In genomic region chr20:46406986-46407670, GRCh38 we compare ENCODE assay signal across 1 cellular context.
TF ChIP-seq lines count a peak whose summit lies in the region.

No MANE protein-coding gene starts in this region.

TF ChIP-seq in HepG2, 621 proteins besides CTCF, POLR2A, EP300 and RAD21 (continued from another document and continues in another):
- peak; percentile 92 for TF ChIP-seq ZNF318 (CRISPR knock-in tag; IDR thresholded peaks at IDR 0.05)
- TF ChIP-seq SMYD3 (CRISPR knock-in tag; IDR thresholded peaks at IDR 0.05) = no peak
- TF ChIP-seq HNRNPL (IDR thresholded peaks at IDR 0.05; ENCODE audit: low read depth, low read length) = peak; percentile 97
- TF ChIP-seq NCOA2 (CRISPR knock-in tag; IDR thresholded peaks at IDR 0.05) = no peak
- 0 out of 2 replicates have a peak, but pooled peaks have one; percentile 13 for TF ChIP-seq ZNF776 (CRISPR knock-in tag; IDR thresholded peaks at IDR 0.05)
- 0 out of 2 replicates have a peak, but pooled peaks have one; percentile 40 for TF ChIP-seq BORCS8-MEF2B (CRISPR knock-in tag; IDR thresholded peaks at IDR 0.05)
- 0 out of 2 replicates have a peak, but pooled peaks have one; percentile 39 for TF ChIP-seq ZNF607 (CRISPR knock-in tag; IDR thresholded peaks at IDR 0.05; ENCODE audit: borderline replicate concordance)
- no peak for TF ChIP-seq NFYB (CRISPR knock-in tag; IDR thresholded peaks at IDR 0.05)
- no peak for TF ChIP-seq TBX2 (CRISPR knock-in tag; IDR thresholded peaks at IDR 0.05; ENCODE audit: borderline replicate concordance)
- no peak for TF ChIP-seq ZFP62 (CRISPR knock-in tag; IDR thresholded peaks at IDR 0.05)
- 0 out of 2 replicates have a peak, but pooled peaks have one; percentile 14 for TF ChIP-seq ZBTB26 (CRISPR knock-in tag; IDR thresholded peaks at IDR 0.05; ENCODE audit: borderline replicate concordance)
- TF ChIP-seq CENPBD1 (CRISPR knock-in tag; IDR thresholded peaks at IDR 0.05; ENCODE audit: borderline replicate concordance, low read depth) = no peak
- no peak for TF ChIP-seq GFI1 (CRISPR knock-in tag; IDR thresholded peaks at IDR 0.05; ENCODE audit: borderline replicate concordance)
- 0 out of 2 replicates have a peak, but pooled peaks have one; percentile 32 for TF ChIP-seq ZNF782 (CRISPR knock-in tag; IDR thresholded peaks at IDR 0.05; ENCODE audit: borderline replicate concordance)
- TF ChIP-seq ZBTB46 (CRISPR knock-in tag; IDR thresholded peaks at IDR 0.05; ENCODE audit: borderline replicate concordance) = peak; percentile 26; the same call in 1 of the 2 replicates
- no peak for TF ChIP-seq ZFP41 (CRISPR knock-in tag; IDR thresholded peaks at IDR 0.05; ENCODE audit: borderline replicate concordance)
- TF ChIP-seq NFKB2 (CRISPR knock-in tag; IDR thresholded peaks at IDR 0.05; ENCODE audit: borderline replicate concordance) = peak; percentile 2; the same call in 1 of the 2 replicates
- 0 out of 2 replicates have a peak, but pooled peaks have one; percentile 17 for TF ChIP-seq MED1 (CRISPR knock-in tag; IDR thresholded peaks at IDR 0.05)
- no peak for TF ChIP-seq AGO2 (optimal IDR thresholded peaks at IDR 0.05; ENCODE audit: low read depth, low read length)
- no peak for TF ChIP-seq ZNF720 (CRISPR knock-in tag; IDR thresholded peaks at IDR 0.05)
- TF ChIP-seq ZNF747 (CRISPR knock-in tag; IDR thresholded peaks at IDR 0.05; ENCODE audit: borderline replicate concordance) = no peak
- TF ChIP-seq XBP1 (CRISPR knock-in tag; IDR thresholded peaks at IDR 0.05) = no peak
- no peak for TF ChIP-seq ZNF800 (CRISPR knock-in tag; IDR thresholded peaks at IDR 0.05)
- peak; percentile 52; the same call in 1 of the 2 replicates for TF ChIP-seq ZBTB4 (CRISPR knock-in tag; IDR thresholded peaks at IDR 0.05; ENCODE audit: borderline replicate concordance)
- no peak for TF ChIP-seq THAP11 (CRISPR knock-in tag; IDR thresholded peaks at IDR 0.05)
- TF ChIP-seq NR3C1 (CRISPR knock-in tag; IDR thresholded peaks at IDR 0.05) = no peak
- no peak for TF ChIP-seq ZC3H13 (CRISPR knock-in tag; IDR thresholded peaks at IDR 0.05)
- TF ChIP-seq PLRG1 (conservative IDR thresholded peaks at IDR 0.05) = no peak
- no peak for TF ChIP-seq IKZF1 (IDR thresholded peaks at IDR 0.05)
- TF ChIP-seq ZNF646 (CRISPR knock-in tag; IDR thresholded peaks at IDR 0.05) = no peak
- TF ChIP-seq NFRKB (IDR thresholded peaks at IDR 0.05) = no peak
